Comparison of ENCODE assay signal across 8 cellular contexts in genomic region chr9:29213374-29214161, GRCh38. TPM values are rescaled to one million over a fixed set of nuclear protein-coding genes. Genes with fewer than 3 reads are reported as not detected.
DNase-seq lines count a peak whose midpoint lies in the region; ATAC-seq and TF ChIP-seq lines count a peak whose summit lies in the region.

Gene LINGO2, minus strand, starts transcription at chr9:29213601.

- peaks cover 71% of the 10 kb centered on the region for H3K27me3 Mint-ChIP-seq in CD4-positive, alpha-beta T cell

- H3K9me3 ChIP-seq in CD4-positive, alpha-beta T cell (ENCODE audit: control insufficient read depth, low read length): no peaks in the 10 kb centered on the region
- no peaks in the 10 kb centered on the region for H3K9me3 ChIP-seq in ascending aorta
- no peaks in the 10 kb centered on the region for H3K9me3 ChIP-seq in thymus (ENCODE audit: control insufficient read depth)
- H3K9me3 ChIP-seq in tibial artery: no peaks in the 10 kb centered on the region

- H3K4me1 ChIP-seq in ascending aorta: no peaks in the 10 kb centered on the region
- peaks cover 5% of the 10 kb centered on the region for H3K4me1 ChIP-seq in thymus (ENCODE audit: control insufficient read depth, insufficient read depth, low read length)
- H3K4me1 ChIP-seq in tibial artery: peaks cover 0 to 33% (median 19%) of the 10 kb centered on the region in 4 donors

- peak within 1 kb of the TSS; percentile 30 for H3K4me3 Mint-ChIP-seq in CD4-positive, alpha-beta T cell

- H3K27ac Mint-ChIP-seq in CD4-positive, alpha-beta T cell: no peak within 1 kb of the TSS

- peaks cover 1% of the 10 kb centered on the region for H3K9me3 Mint-ChIP-seq in CD4-positive, alpha-beta T cell

- no peaks in the 10 kb centered on the region for H3K36me3 ChIP-seq in ascending aorta
- no peaks in the 10 kb centered on the region for H3K36me3 ChIP-seq in thymus (ENCODE audit: control insufficient read depth, insufficient read depth)
- no peaks in the 10 kb centered on the region for H3K36me3 ChIP-seq in tibial artery

- CTCF ChIA-PET in CD4-positive, alpha-beta T cell (lab: Charles Lee): no interaction called here

- POLR2A ChIA-PET in CD4-positive, alpha-beta T cell (lab: Charles Lee): no interaction called here

- no peak for TF ChIP-seq CTCF in CD4-positive, alpha-beta T cell (IDR thresholded peaks at IDR 0.05)
- no peak for TF ChIP-seq CTCF in ascending aorta (IDR thresholded peaks at IDR 0.05)
- TF ChIP-seq CTCF in tibial artery (IDR thresholded peaks at IDR 0.05): no peak

- peaks cover 50% of the 10 kb centered on the region for H3K27me3 ChIP-seq in CD4-positive, alpha-beta T cell (ENCODE audit: control insufficient read depth, insufficient read depth, low read length)
- H3K27me3 ChIP-seq in ascending aorta (peaks cover 5% of the 10 kb centered on the region), thymus (ENCODE audit: control insufficient read depth, insufficient read depth) (peaks cover 36% of the 10 kb centered on the region), tibial artery (peaks cover 0 to 57% of the 10 kb centered on the region in 2 donors)

- intact Hi-C loops in CD4-positive, alpha-beta T cell (cut with DNase I, micrococcal nuclease): no loop called here
- intact Hi-C loops in ascending aorta (cut with DNase I) (no loop called here), left colon (cut with DNase I, micrococcal nuclease) (no loop called here), tibial artery (cut with DNase I; ENCODE audit: low total_unique reads) (no loop called here)

- 2% methylated on average over 59 of the region's 59 CpGs for WGBS in thymus

- no peaks in the 10 kb centered on the region for H3K36me3 Mint-ChIP-seq in CD4-positive, alpha-beta T cell (ENCODE audit: low read depth)

- DNase-seq in CD4-positive, alpha-beta T cell: no peak
- DNase-seq in NCI-H128 (lab: John Stamatoyannopoulos, UW; ENCODE audit: unreplicated experiment) (peak; percentile 75), ascending aorta (ENCODE audit: low spot score in 2 of 2) (no peak), left colon (no peak), KG1 (lab: John Stamatoyannopoulos, UW) (no peak), tibial artery (no peak)

- H3K4me1 Mint-ChIP-seq in CD4-positive, alpha-beta T cell (ENCODE audit: low read depth): peaks cover 8% of the 10 kb centered on the region

- H3K4me3 ChIP-seq in ascending aorta (peak within 1 kb of the TSS; percentile 48 to 50), thymus (ENCODE audit: low read length) (peak within 1 kb of the TSS; percentile 11), tibial artery (peak within 1 kb of the TSS in 1 of 2 donors; percentile 37)

- H3K27ac ChIP-seq in CD4-positive, alpha-beta T cell (ENCODE audit: low read depth, low read length): no peak within 1 kb of the TSS
- H3K27ac ChIP-seq in ascending aorta: no peak within 1 kb of the TSS
- H3K27ac ChIP-seq in thymus (ENCODE audit: low read depth): no peak within 1 kb of the TSS
- no peak within 1 kb of the TSS for H3K27ac ChIP-seq in tibial artery

- no peak for ATAC-seq in CD4-positive, alpha-beta T cell (ENCODE audit: poor library complexity)
- ATAC-seq in left colon: peak; percentile 27
- no peak for ATAC-seq in GM21619 (IDR thresholded peaks at IDR 0.05; ENCODE audit: unreplicated experiment)

RNA-seq across cellular contexts. Expression of gene LINGO2, which starts in this region (rescaled TPM):
- not detected for total RNA-seq in CD4-positive, alpha-beta T cell
- total RNA-seq in ascending aorta (not detected), left colon (not detected)
- polyA plus RNA-seq in thymus: 1.1 TPM

Comparison
In these comparisons a context has a peak if more than half of its experiments do, and no peak if none do; other contexts are left out.
1. Peak in ATAC-seq in left colon; RNA of the gene not detected or under 1 TPM.